In the genomic region with DNA sequence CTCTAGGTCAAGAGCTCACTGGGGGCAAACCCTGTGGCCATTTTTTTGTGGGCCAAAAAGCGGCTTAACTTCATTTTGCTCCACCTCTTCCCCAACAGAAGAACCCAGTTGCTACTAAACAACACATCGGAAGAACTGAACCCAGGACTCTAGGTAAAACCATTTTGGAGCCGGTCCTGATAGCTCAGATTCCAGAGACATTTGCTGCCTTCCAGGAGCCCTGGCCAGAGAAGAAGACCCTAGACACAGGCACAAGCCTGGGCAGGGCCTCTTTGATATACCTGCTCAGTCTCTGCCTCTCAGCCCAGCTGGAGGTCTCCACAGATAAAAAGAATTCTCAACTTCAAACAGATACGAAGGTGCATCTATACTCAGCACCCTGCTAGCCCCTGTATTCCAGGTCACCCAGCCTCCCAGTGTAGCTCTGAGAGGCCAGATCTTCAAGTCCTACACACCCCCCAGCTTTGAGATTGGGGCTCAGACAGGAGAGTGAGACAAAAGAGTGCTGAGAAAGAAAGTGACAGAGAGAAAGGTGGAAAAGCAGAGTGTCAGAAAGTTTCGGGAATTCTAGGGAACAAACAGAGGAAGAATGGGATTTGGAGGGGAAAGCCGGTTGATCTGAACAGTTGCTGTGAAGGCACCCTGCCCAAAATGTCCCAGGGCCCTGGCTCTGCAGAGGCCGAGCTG, we compare ENCODE assay signal across 2 cellular contexts.
TF ChIP-seq lines count a peak whose summit lies in the region.

No MANE protein-coding gene starts in this region.

TF ChIP-seq in HCT116, 20 proteins besides CTCF, POLR2A, EP300 and RAD21:
- TF ChIP-seq POLR2AphosphoS5 (IDR thresholded peaks at IDR 0.05; ENCODE audit: low read depth, low read length) (0 out of 2 replicates have a peak, but pooled peaks have one; percentile 22), JUND (IDR thresholded peaks at IDR 0.05) (no peak)

TF ChIP-seq in H1, 55 proteins besides CTCF, POLR2A, EP300 and RAD21:
- TF ChIP-seq KDM1A (IDR thresholded peaks at IDR 0.05; ENCODE audit: borderline replicate concordance, low read length): no peak
- peak; percentile 50 for TF ChIP-seq RNF2 (IDR thresholded peaks at IDR 0.05; ENCODE audit: borderline replicate concordance, low read depth, low read length, missing control alignments, poor library complexity, severe bottlenecking)
- TF ChIP-seq CBX5 (IDR thresholded peaks at IDR 0.05; ENCODE audit: low read depth, low read length): no peak
TF ChIP-seq in H1: peak in this region for 1.
